In genomic region chr7:26898917-26899316, GRCh38 we compare ENCODE assay signal across 20 cellular contexts. TPM values are rescaled to one million over a fixed set of nuclear protein-coding genes. Genes with fewer than 3 reads are reported as not detected.
DNase-seq lines count a peak whose midpoint lies in the region; ATAC-seq, FAIRE-seq and TF ChIP-seq lines count a peak whose summit lies in the region.
"Had no signal": no experiment of that assay in that cellular context is flagged by ENCODE, and none has a peak within 500 bp of the region (broad histone marks: within the 10 kb centered on the region; RNA-seq: fewer than 3 reads in every experiment).

No MANE protein-coding gene starts in this region.

- H3K4me1 ChIP-seq in HEK293 (ENCODE audit: control insufficient read depth, insufficient read depth, low read length) (no peaks in the 10 kb centered on the region), K562 (replicated peaks in 1 of 2; ENCODE audit: control insufficient read depth in 2 of 2, insufficient read depth in 2 of 2, low read length in 2 of 2) (no peaks in the 10 kb centered on the region; a peak in 1 of 5 replicates), SK-N-SH (ENCODE audit: control insufficient read depth in 1 of 2, insufficient read depth in 2 of 2, low read depth in 1 of 2, low read length in 1 of 2) (no peaks in the 10 kb centered on the region)
- H3K4me1 ChIP-seq: Caco-2, Peyer's patch had no signal

- TF ChIP-seq RAD21 in K562 (CRISPR knock-in tag; conservative IDR thresholded peaks at IDR 0.05 in 1 of 2, IDR thresholded peaks at IDR 0.05 in 1 of 2), result no peak
- no peak for TF ChIP-seq RAD21 in SK-N-SH (IDR thresholded peaks at IDR 0.05; ENCODE audit: low read length)

- TF ChIP-seq CTCF in HEK293 (tag by site-specific recombination; IDR thresholded peaks at IDR 0.05), result no peak
- no peak for TF ChIP-seq CTCF in K562 (IDR thresholded peaks at IDR 0.05 in 2 of 3, conservative IDR thresholded peaks at IDR 0.05 in 1 of 3; ENCODE audit: insufficient read depth in 2 of 3, low read depth in 1 of 3, low read length in 3 of 3)
- TF ChIP-seq CTCF in SK-N-SH (IDR thresholded peaks at IDR 0.05), result no peak

- POLR2A ChIA-PET in HEK293 (lab: Yijun Ruan, JAX) (no interaction called here), K562 (lab: Yijun Ruan, JAX) (interaction anchor here (1.0 kb wide), 1 partner anchor 11 kb away, joined by 3 read pairs; no protein-coding TSS in a partner anchor), SK-N-SH (lab: Yijun Ruan, JAX) (no interaction called here)

- TF ChIP-seq POLR2A in K562 (conservative IDR thresholded peaks at IDR 0.05), result no peak

- no peak for TF ChIP-seq EP300 in K562 (IDR thresholded peaks at IDR 0.05; ENCODE audit: low read length)
- TF ChIP-seq EP300 in SK-N-SH (IDR thresholded peaks at IDR 0.05; ENCODE audit: borderline replicate concordance in 1 of 2, low read depth in 1 of 2, low read length in 1 of 2), result no peak

- FAIRE-seq in K562 (lab: Jason Lieb, UNC), result no peak
- FAIRE-seq: GM18507 had no signal

- no peaks in the 10 kb centered on the region for H3F3A ChIP-seq in SK-N-SH (replicated peaks; ENCODE audit: insufficient read depth)

- in situ Hi-C loops in K562 (cut with MboI), result no loop called here

- no TSS peak for BruUV-seq in K562 (replicated peaks; lab: Mats Ljungman, UMichigan)

- ATAC-seq in K562, result no peak
- no peak for ATAC-seq in HG03521 (IDR thresholded peaks at IDR 0.05; ENCODE audit: unreplicated experiment)
- no peak for ATAC-seq in HG03457 (IDR thresholded peaks at IDR 0.05; ENCODE audit: unreplicated experiment)
- ATAC-seq: HCT116 had no signal

- H3K79me2 ChIP-seq in K562 (ENCODE audit: control insufficient read depth, insufficient read depth, low read length), result no peaks in the 10 kb centered on the region
- no peaks in the 10 kb centered on the region for H3K79me2 ChIP-seq in SK-N-SH (ENCODE audit: insufficient read depth)

- no peaks in the 10 kb centered on the region for H3K9me1 ChIP-seq in K562 (ENCODE audit: control insufficient read depth, insufficient read depth, low read length)

- H3K27me3 ChIP-seq in K562 (ENCODE audit: control insufficient read depth in 2 of 2, insufficient read depth in 2 of 2, low read length in 2 of 2) (peaks cover 0 to 6% of the 10 kb centered on the region in 2 experiments; a peak in 2 of 5 replicates), SK-N-SH (ENCODE audit: insufficient read depth) (peaks cover 5% of the 10 kb centered on the region; the same call in 1 of the 2 replicates)
- H3K27me3 ChIP-seq: MG63, Peyer's patch had no signal

- H3K9me2 ChIP-seq in SK-N-SH, result no peaks in the 10 kb centered on the region; the same call in 1 of the 2 replicates

- no peak overlapping the region for H3K4me2 ChIP-seq in K562 (ENCODE audit: insufficient read depth, low read length)
- no peak overlapping the region for H3K4me2 ChIP-seq in SK-N-SH

- H2AFZ ChIP-seq in K562 (ENCODE audit: low read depth, low read length) (0 out of 2 replicates have a peak overlapping the region, but pooled peaks have one; percentile 38), SK-N-SH (ENCODE audit: low read depth) (no peak overlapping the region)

- WGBS in K562 (ENCODE audit: insufficient coverage, low coverage, missing lambda C conversion rate), result 0% methylated on average over 3 of the region's 3 CpGs
- WGBS in SK-N-SH (ENCODE audit: low lambda C conversion rate), result 17% methylated on average over 3 of the region's 3 CpGs

- CTCF ChIA-PET in HEK293 (lab: Yijun Ruan, JAX), result no interaction called here
- CTCF ChIA-PET in K562 (lab: Yijun Ruan, JAX; ENCODE audit: low intra/inter-chr PET ratio), result no interaction called here
- CTCF ChIA-PET in SK-N-SH (lab: Yijun Ruan, JAX), result no interaction called here

- intact Hi-C loops in K562 (cut with micrococcal nuclease), result no loop called here

- no peak overlapping the region for H3K27ac ChIP-seq in HEK293 (ENCODE audit: extremely low read depth, low read depth, low read length)
- no peak overlapping the region for H3K27ac ChIP-seq in K562 (ENCODE audit: extremely low read depth, low read depth, low read length)
- no peak overlapping the region for H3K27ac ChIP-seq in SK-N-SH (ENCODE audit: low read depth in 2 of 2, low read length in 1 of 2)
- H3K27ac ChIP-seq: Peyer's patch had no signal

- H3K9ac ChIP-seq in K562 (ENCODE audit: insufficient read depth in 1 of 2, low read depth in 2 of 2, low read length in 2 of 2) (no peak overlapping the region), SK-N-SH (no peak overlapping the region)

- DNase-seq in AG08395 (ENCODE audit: low spot score) (peak; percentile 24), K562 (ENCODE audit: extremely low read depth in 1 of 4, low spot score in 3 of 4) (no peak), myocyte (ENCODE audit: low read depth) (peak; percentile 19), SK-N-SH (no peak), NCI-H2171 (lab: John Stamatoyannopoulos, UW) (no peak)
- DNase-seq: AML-193, Caco-2, KG1, MG63, NCI-H1105 treated with DMSO at 0.1 percent for 48 hours, NCI-H187, NCI-H2171 treated with DMSO at 0.1 percent for 48 hours, NCI-H510A treated with DMSO at 0.1 percent for 48 hours, Peyer's patch, SHP77 treated with DMSO at 0.1 percent for 48 hours had no signal

- no peak overlapping the region for H3K4me3 ChIP-seq in HEK293 (ENCODE audit: low read depth, low read length)
- no peak overlapping the region for H3K4me3 ChIP-seq in K562
- H3K4me3 ChIP-seq in SK-N-SH (ENCODE audit: low read depth in 2 of 2, low read length in 1 of 2), result no peak overlapping the region
- H3K4me3 ChIP-seq: MG63, Peyer's patch had no signal

- H4K20me1 ChIP-seq in K562 (replicated peaks; ENCODE audit: control insufficient read depth, insufficient read depth, low read length) (no peaks in the 10 kb centered on the region), SK-N-SH (ENCODE audit: insufficient read depth) (no peaks in the 10 kb centered on the region)

- no peaks in the 10 kb centered on the region for H3K36me3 ChIP-seq in HEK293 (ENCODE audit: control insufficient read depth in 2 of 2, insufficient read depth in 1 of 2, low read length in 2 of 2)
- H3K36me3 ChIP-seq in K562 (ENCODE audit: control insufficient read depth, insufficient read depth, low read length), result no peaks in the 10 kb centered on the region
- H3K36me3 ChIP-seq in SK-N-SH (replicated peaks in 1 of 2; ENCODE audit: control insufficient read depth in 1 of 2, insufficient read depth in 2 of 2, low read length in 1 of 2), result no peaks in the 10 kb centered on the region
- H3K36me3 ChIP-seq: MG63, Peyer's patch had no signal

- H3K9me3 ChIP-seq in HEK293 (ENCODE audit: control insufficient read depth, insufficient read depth, low read depth, low read length) (no peaks in the 10 kb centered on the region), K562 (replicated peaks; ENCODE audit: control insufficient read depth, insufficient read depth, low read depth, low read length) (no peaks in the 10 kb centered on the region), SK-N-SH (no peaks in the 10 kb centered on the region)
- H3K9me3 ChIP-seq: Caco-2, MG63, Peyer's patch had no signal

TF ChIP-seq in HEK293, 187 proteins besides CTCF, POLR2A, EP300 and RAD21 (continues in another document):
- TF ChIP-seq ZNF211 (tag by site-specific recombination; IDR thresholded peaks at IDR 0.05; ENCODE audit: low read depth), result no peak
- TF ChIP-seq EGR2 (tag by site-specific recombination; IDR thresholded peaks at IDR 0.05; ENCODE audit: low read depth), result no peak

TF ChIP-seq in K562, 482 proteins besides CTCF, POLR2A, EP300 and RAD21 (continues in another document):
- TF ChIP-seq PHB (CRISPR knock-in tag; IDR thresholded peaks at IDR 0.05), result no peak
- no peak for TF ChIP-seq ZNF175 (CRISPR knock-in tag; IDR thresholded peaks at IDR 0.05; ENCODE audit: low read depth)
- TF ChIP-seq ESRRA (IDR thresholded peaks at IDR 0.05; ENCODE audit: borderline replicate concordance, low read depth), result no peak
- no peak for TF ChIP-seq RBM15 (IDR thresholded peaks at IDR 0.05; ENCODE audit: insufficient read depth, low read length)
- no peak for TF ChIP-seq NCOA1 (IDR thresholded peaks at IDR 0.05; ENCODE audit: low read depth)
- TF ChIP-seq ZNF24 (IDR thresholded peaks at IDR 0.05), result no peak

TF ChIP-seq in SK-N-SH, 30 proteins besides CTCF, POLR2A, EP300 and RAD21 (continues in another document):
- no peak for TF ChIP-seq RFX5 (IDR thresholded peaks at IDR 0.05; ENCODE audit: low read length)
- TF ChIP-seq NRF1 (IDR thresholded peaks at IDR 0.05; ENCODE audit: low read depth, low read length), result no peak
- no peak for TF ChIP-seq SIN3A (IDR thresholded peaks at IDR 0.05; ENCODE audit: borderline replicate concordance, low read depth, low read length)
- no peak for TF ChIP-seq FOSL2 (IDR thresholded peaks at IDR 0.05; ENCODE audit: borderline replicate concordance, low read depth)
- no peak for TF ChIP-seq CHD2 (IDR thresholded peaks at IDR 0.05; ENCODE audit: low read length, partially characterized antibody)
- TF ChIP-seq GATA2 (CRISPR knock-in tag; IDR thresholded peaks at IDR 0.05), result no peak
- no peak for TF ChIP-seq EZH2phosphoT487 (IDR thresholded peaks at IDR 0.05; ENCODE audit: borderline replicate concordance, low read depth)
- TF ChIP-seq RCOR1 (IDR thresholded peaks at IDR 0.05; ENCODE audit: low read length), result no peak
- no peak for TF ChIP-seq NFIC (IDR thresholded peaks at IDR 0.05; ENCODE audit: borderline replicate concordance)
- no peak for TF ChIP-seq FOXJ3 (CRISPR knock-in tag; IDR thresholded peaks at IDR 0.05)

RNA-seq across cellular contexts. Expression of gene SKAP2, which starts 34.5 kb away (rescaled TPM):
- 5.2 and 12.9 TPM in 2 replicates for total RNA-seq in K562 (2011; cell fraction: chromatin; rRNA removed; ENCODE audit: low replicate concordance)
- 0.92 and 1.0 TPM in 2 replicates for total RNA-seq in K562 (2011; cell fraction: nucleolus; rRNA removed)
- total RNA-seq in K562 (2011; cell fraction: nucleoplasm; rRNA removed), result 3.5 and 4.4 TPM in 2 replicates
- 4.2 and 5.5 TPM in 2 replicates for total RNA-seq in K562 (2014; rRNA removed)
- total RNA-seq in K562 (2014; rRNA removed; fragmentation: Illumina TruSeq; extraction: Trizol), result 8.3 and 10.4 TPM in 2 replicates
- total RNA-seq in K562 (2015; rRNA removed; fragmentation: Illumina TruSeq; extraction: Trizol), result 8.3 and 10.7 TPM in 2 replicates
- total RNA-seq in K562 (2021), result 7.9 and 10.9 TPM in 2 replicates
- 2.7 and 5.0 TPM in 2 replicates for polyA plus RNA-seq in K562 (2011; rRNA removed)
- polyA plus RNA-seq in K562 (2011; cell fraction: cytosol; rRNA removed), result 0.73 and 1.2 TPM in 2 replicates
- polyA plus RNA-seq in K562 (2011; cell fraction: nucleus; rRNA removed), result 0.67 and 1.3 TPM in 2 replicates
- polyA plus RNA-seq in K562 (2012), result 9.3 and 15.3 TPM in 2 replicates
- polyA plus RNA-seq in K562 (2014; fragmentation: Illumina TruSeq; extraction: Trizol), result 11.7 and 13.5 TPM in 2 replicates
- 1 to 10 TPM; 8.2 to 8.7 TPM for polyA plus RNA-seq in K562 (2014; fragmentation: Nextera tagmentation; extraction: Ambion mirVana)
- polyA plus RNA-seq in K562 (2014; rRNA removed), result 4.6 and 5.5 TPM in 2 replicates
- 5.2 and 5.3 TPM in 2 replicates for polyA minus RNA-seq in K562 (2011; rRNA and poly(A)+ RNA removed)
- polyA minus RNA-seq in K562 (2011; cell fraction: cytosol; rRNA and poly(A)+ RNA removed), result 8.2 and 9.0 TPM in 2 replicates
- polyA minus RNA-seq in K562 (2011; cell fraction: nucleus; rRNA and poly(A)+ RNA removed), result 3.5 and 4.7 TPM in 2 replicates
- total RNA-seq in myocyte, result 43.3 and 48.1 TPM in 2 replicates
- 18.0 TPM for polyA plus RNA-seq in myocyte (2012)
- 0.69 and 0.91 TPM in 2 replicates for polyA plus RNA-seq in SK-N-SH (2012; rRNA removed)
- 1.1 and 1.5 TPM in 2 replicates for polyA plus RNA-seq in SK-N-SH (2012; cell fraction: cytosol; rRNA removed)
- polyA plus RNA-seq in SK-N-SH (2012; cell fraction: nucleus; rRNA removed), result 0.34 and 0.66 TPM in 2 replicates

Comparison
In these comparisons a context has a peak if more than half of its experiments do, and no peak if none do; other contexts are left out.
1. DNase-seq: peak in AG08395 (single experiment) and myocyte (single experiment); none in K562 (0 of 4), SK-N-SH (single experiment) and NCI-H2171 (single experiment).